In the genomic region with DNA sequence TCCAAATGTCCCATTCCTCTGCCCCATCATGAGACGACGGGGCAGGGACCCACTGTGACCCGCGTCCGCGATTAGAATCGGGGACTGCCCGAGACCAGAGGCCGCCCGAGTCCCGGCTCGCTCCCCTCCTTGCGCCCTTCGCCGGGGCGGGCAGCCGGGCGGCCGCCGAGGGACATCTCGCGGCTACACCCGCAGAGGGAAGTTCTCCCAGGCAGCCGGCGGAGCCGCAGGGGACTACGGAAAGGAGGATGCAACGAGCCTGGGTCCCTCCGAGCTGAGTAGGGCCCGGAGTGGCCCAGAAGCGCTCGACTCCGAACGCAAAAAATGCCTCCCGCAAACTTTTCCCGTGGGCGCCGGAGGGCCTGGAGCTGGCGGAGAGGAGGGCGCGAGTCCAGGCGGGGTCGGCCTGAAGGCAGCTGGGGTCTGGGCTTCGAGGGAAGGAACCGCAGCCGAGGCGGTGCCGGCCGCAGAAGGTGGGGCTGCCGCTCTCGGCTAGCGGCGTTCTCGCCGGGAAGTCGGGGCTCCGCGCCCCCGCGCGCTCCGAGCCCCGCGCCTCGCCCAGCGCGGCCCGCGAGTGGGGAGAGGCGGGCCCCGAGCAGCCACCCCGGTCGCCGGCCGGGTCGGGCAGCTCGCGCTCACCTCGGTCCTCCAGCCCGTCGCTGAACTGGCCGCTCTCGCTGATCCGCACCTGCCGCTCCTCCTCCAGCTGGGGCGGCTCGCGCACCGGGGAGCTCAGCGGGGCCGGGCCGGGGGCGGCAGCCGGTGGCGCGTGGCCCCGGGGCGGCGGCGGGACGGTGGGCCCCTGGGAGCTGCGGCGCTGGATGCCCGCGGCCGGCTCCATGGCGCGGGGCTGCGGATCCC, we compare ENCODE assay signal across 9 cellular contexts. TPM values are rescaled to one million over a fixed set of nuclear protein-coding genes. Genes with fewer than 3 reads are reported as not detected.
A peak's percentile ranks its signal among the peaks of the same experiment; 100 is the strongest.
DNase-seq lines count a peak whose midpoint lies in the region; ATAC-seq lines count a peak whose summit lies in the region.
"Had no signal": no experiment of that assay in that cellular context is flagged by ENCODE, and none has a peak within 500 bp of the region (broad histone marks: within the 10 kb centered on the region; RNA-seq: fewer than 3 reads in every experiment).

No MANE protein-coding gene starts in this region.

- H3K27ac ChIP-seq in trophoblast cell (ENCODE audit: low read depth, low read length), result no peak overlapping the region
- H3K27ac ChIP-seq: SJSA1 had no signal

- H2BK120ac ChIP-seq in trophoblast cell (ENCODE audit: insufficient read depth, low read length, poor library complexity), result no peak overlapping the region

- peak overlapping the region; percentile 66 for H2AFZ ChIP-seq in trophoblast cell (ENCODE audit: insufficient read depth, low read length, poor library complexity)

- H2BK5ac ChIP-seq in trophoblast cell (ENCODE audit: low read depth, low read length, poor library complexity), result no peak overlapping the region

- peak overlapping the region; percentile 56 for H3K4me3 ChIP-seq in trophoblast cell (ENCODE audit: low read depth, low read length)
- H3K4me3 ChIP-seq: SJSA1 had no signal

- H2AK5ac ChIP-seq in trophoblast cell (ENCODE audit: low read length), result no peak overlapping the region

- peaks cover 40% of the 10 kb centered on the region for H3K27me3 ChIP-seq in trophoblast cell (ENCODE audit: insufficient read depth, low read length)

- H3K14ac ChIP-seq in trophoblast cell (ENCODE audit: low read length), result no peak overlapping the region

- H3K79me2 ChIP-seq in trophoblast cell (ENCODE audit: control insufficient read depth, insufficient read depth, low read length, poor library complexity), result no peaks in the 10 kb centered on the region

- H3K36me3 ChIP-seq in trophoblast cell (ENCODE audit: control insufficient read depth in 1 of 2, insufficient read depth in 2 of 2, low read length in 2 of 2), result no peaks in the 10 kb centered on the region
- H3K36me3 ChIP-seq: SJSA1 had no signal

- H3K9me3 ChIP-seq in trophoblast cell (ENCODE audit: insufficient read depth, low read depth, low read length), result peaks cover 4% of the 10 kb centered on the region
- H3K9me3 ChIP-seq: SJSA1 had no signal

- no peak overlapping the region for H2BK12ac ChIP-seq in trophoblast cell (ENCODE audit: low read length)

- no peak overlapping the region for H3K4ac ChIP-seq in trophoblast cell (ENCODE audit: low read depth, low read length)

- H3K4me2 ChIP-seq in trophoblast cell (ENCODE audit: low read length), result peak overlapping the region; percentile 87

- peaks cover 10 to 15% of the 10 kb centered on the region in 2 experiments for H3K4me1 ChIP-seq in trophoblast cell (ENCODE audit: control insufficient read depth in 1 of 2, insufficient read depth in 2 of 2, low read length in 2 of 2)

- no peak overlapping the region for H4K12ac ChIP-seq in trophoblast cell (ENCODE audit: low read depth, low read length)

- no peak overlapping the region for H3K23ac ChIP-seq in trophoblast cell (ENCODE audit: low read length)

- H4K8ac ChIP-seq in trophoblast cell (ENCODE audit: low read depth, low read length), result no peak overlapping the region

- no peak overlapping the region for H3K18ac ChIP-seq in trophoblast cell (ENCODE audit: low read length)

- H3K9ac ChIP-seq in trophoblast cell (ENCODE audit: low read length), result no peak overlapping the region

- no peaks in the 10 kb centered on the region for H3K79me1 ChIP-seq in trophoblast cell (ENCODE audit: low read length)

- H4K91ac ChIP-seq in trophoblast cell (ENCODE audit: low read depth, low read length), result no peak overlapping the region

- DNase-seq in NCI-H1105 treated with DMSO at 0.1 percent for 48 hours (lab: John Stamatoyannopoulos, UW), result peak; percentile 27
- DNase-seq in NCI-H1105 (lab: John Stamatoyannopoulos, UW), result no peak
- DNase-seq in activated CD4-positive, CD25-positive, alpha-beta regulatory T cell treated with anti-CD3 and anti-CD28 coated beads, Interleukin-2, amount 50 U/mL, for 72 hours, result peak; percentile 33
- peak; percentile 53 for DNase-seq in germinal center (ENCODE audit: low spot score)
- peak in 1 of 2 donors; percentile 8 for DNase-seq in trophoblast cell
- no peak for DNase-seq in NK-92 treated with Interleukin-12 subunit alpha and Interleukin-12 subunit beta, amount 100 ng/mL, for 24 hours (lab: John Stamatoyannopoulos, UW)
- DNase-seq in T1000 (lab: John Stamatoyannopoulos, UW), result no peak

- ATAC-seq in HG02642 (IDR thresholded peaks at IDR 0.05; ENCODE audit: poor library complexity, unreplicated experiment), result peak; percentile 35

- no CpG with 5 or more reads among the region's 109 CpGs for WGBS in trophoblast cell (ENCODE audit: extremely low coverage, insufficient coverage, insufficient read length)

RNA-seq across cellular contexts. Expression of a gene that starts 0.5 kb away (rescaled TPM):
- polyA plus RNA-seq in trophoblast cell (2013), result 0.36 and 0.41 TPM in 2 replicates

Comparison
In these comparisons a context has a peak if more than half of its experiments do, and no peak if none do; other contexts are left out.
1. DNase-seq: peak in NCI-H1105 treated with DMSO at 0.1 percent for 48 hours (single experiment), activated CD4-positive, CD25-positive, alpha-beta regulatory T cell treated with anti-CD3 and anti-CD28 coated beads, Interleukin-2, amount 50 U/mL, for 72 hours (single experiment) and germinal center (single experiment); none in NCI-H1105 (single experiment), NK-92 treated with Interleukin-12 subunit alpha and Interleukin-12 subunit beta, amount 100 ng/mL, for 24 hours (single experiment) and T1000 (single experiment).